ENCODE assay signal across 8 cellular contexts in genomic region chr10:5545778-5546710, GRCh38. TPM values are rescaled to one million over a fixed set of nuclear protein-coding genes. Genes with fewer than 3 reads are reported as not detected.
DNase-seq lines count a peak whose midpoint lies in the region; ATAC-seq, FAIRE-seq and TF ChIP-seq lines count a peak whose summit lies in the region.

No MANE protein-coding gene starts in this region.

- intact Hi-C loops in breast epithelium (cut with DNase I; ENCODE audit: low total_unique reads), result no loop called here
- intact Hi-C loops in left lung (cut with DNase I), result no loop called here

- DNase-seq in NCI-H2029 (lab: John Stamatoyannopoulos, UW) (peak; percentile 78), breast epithelium (ENCODE audit: low spot score in 2 of 2) (peak in 1 of 2 donors; percentile 51), left lung (peak; percentile 43 to 86), thoracic aorta (ENCODE audit: low spot score) (no peak), frontal cortex (ENCODE audit: low spot score in 2 of 2) (no peak), NCI-H2171 treated with DMSO at 0.1 percent for 48 hours (lab: John Stamatoyannopoulos, UW) (no peak), NCI-H1436 (lab: John Stamatoyannopoulos, UW) (no peak)

- TF ChIP-seq POLR2A in breast epithelium (IDR thresholded peaks at IDR 0.05), result no peak

- H3K9me3 ChIP-seq in breast epithelium (no peaks in the 10 kb centered on the region), left lung (peaks cover 0 to 12% of the 10 kb centered on the region in 2 donors), thoracic aorta (peaks cover 6% of the 10 kb centered on the region)

- H3K27me3 ChIP-seq in breast epithelium (no peaks in the 10 kb centered on the region), left lung (no peaks in the 10 kb centered on the region), thoracic aorta (replicated peaks; ENCODE audit: insufficient read depth) (no peaks in the 10 kb centered on the region)

- H3K4me3 ChIP-seq in breast epithelium (no peak overlapping the region), left lung (no peak overlapping the region), thoracic aorta (peak overlapping the region; percentile 21)

- ATAC-seq in left lung (peak; percentile 49), thoracic aorta (ENCODE audit: insufficient number of reproducible peaks, low FRiP score, low read depth) (peak; percentile 61), HG02840 (IDR thresholded peaks at IDR 0.05; ENCODE audit: low FRiP score, unreplicated experiment) (no peak)

- no peaks in the 10 kb centered on the region for H3K36me3 ChIP-seq in breast epithelium
- H3K36me3 ChIP-seq in left lung, result no peaks in the 10 kb centered on the region
- no peaks in the 10 kb centered on the region for H3K36me3 ChIP-seq in thoracic aorta

- no peak for FAIRE-seq in frontal cortex (lab: Jason Lieb, UNC)

- TF ChIP-seq CTCF in breast epithelium (IDR thresholded peaks at IDR 0.05), result no peak
- no peak for TF ChIP-seq CTCF in left lung (IDR thresholded peaks at IDR 0.05)
- TF ChIP-seq CTCF in thoracic aorta (IDR thresholded peaks at IDR 0.05), result no peak

- H3K4me1 ChIP-seq in breast epithelium (peaks cover 6 to 32% of the 10 kb centered on the region in 2 donors), left lung (peaks cover 32 to 44% of the 10 kb centered on the region in 2 donors), thoracic aorta (ENCODE audit: control insufficient read depth in 1 of 2, low read depth in 2 of 2) (peaks cover 42 to 77% of the 10 kb centered on the region in 2 donors)

- peak overlapping the region; percentile 95 to 97 for H3K27ac ChIP-seq in breast epithelium
- peak overlapping the region; percentile 47 to 77 for H3K27ac ChIP-seq in left lung
- H3K27ac ChIP-seq in thoracic aorta, result peak overlapping the region; percentile 91

RNA-seq across cellular contexts. Expression of gene CALML3, which starts 21.3 kb away (rescaled TPM):
- 10 to 100 TPM in 1 of 3 donors, 1 to 10 TPM in 1, not detected in 1; 3.6 to 13.5 TPM for total RNA-seq in breast epithelium
- total RNA-seq in left lung, result not detected
- total RNA-seq in thoracic aorta, result not detected
- under 0.01 TPM for total RNA-seq in frontal cortex

RNA-seq across cellular contexts. Expression of gene CALML5, which starts 46.7 kb away (rescaled TPM):
- total RNA-seq in breast epithelium (10 to 100 TPM in 2 of 3 donors, not detected in 1; 31.0 to 31.1 TPM), left lung (not detected), thoracic aorta (1 to 10 TPM in 1 of 2 donors, not detected in 1; 3.7 TPM), frontal cortex (not detected)

Comparison
In these comparisons a context has a peak if more than half of its experiments do, and no peak if none do; other contexts are left out.
1. DNase-seq: peak in NCI-H2029 (single experiment) and left lung (2 of 2); none in thoracic aorta (single experiment), frontal cortex (0 of 2), NCI-H2171 treated with DMSO at 0.1 percent for 48 hours (single experiment) and NCI-H1436 (single experiment).
2. Peak in every context shown above with its lines, with median percentiles within 50 percentile points of each other: H3K27ac ChIP-seq.